8 cellular contexts compared by ENCODE assay signal in the genomic region with DNA sequence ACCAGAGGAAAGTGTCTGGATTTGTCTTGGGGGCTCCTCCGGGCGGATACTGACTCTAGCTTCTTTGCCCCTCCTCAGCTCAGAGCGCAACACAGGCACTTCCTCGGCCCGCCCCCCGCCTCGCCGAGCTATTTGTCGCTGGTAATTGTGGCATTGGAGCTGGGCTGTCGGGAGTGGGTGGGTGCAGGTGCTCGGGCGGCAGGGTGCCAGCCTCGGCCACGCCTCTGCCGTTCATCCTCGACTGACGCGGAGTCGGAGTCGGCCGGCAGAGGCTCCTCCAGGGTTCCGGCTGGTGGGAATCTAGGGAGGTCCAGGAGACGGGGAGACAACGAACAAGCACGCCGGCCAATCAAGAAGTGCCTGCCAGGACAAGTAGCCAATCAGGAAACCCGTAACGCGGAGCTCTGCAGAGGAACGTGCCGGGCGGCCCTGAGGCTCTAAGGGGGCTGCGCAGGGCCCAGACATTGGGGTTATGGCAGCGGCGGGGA. TPM values are rescaled to one million over a fixed set of nuclear protein-coding genes. Genes with fewer than 3 reads are reported as not detected.
DNase-seq lines count a peak whose midpoint lies in the region; ATAC-seq lines count a peak whose summit lies in the region.

No MANE protein-coding gene starts in this region.

- H3K27me3 Mint-ChIP-seq in activated CD4-positive, alpha-beta T cell treated with anti-CD3 and anti-CD28 coated beads, Interleukin-2, amount 10 ng/mL, durations not matched to agents 7 days and 5 days = peaks cover 14% of the 10 kb centered on the region

- H3K4me1 Mint-ChIP-seq in activated CD4-positive, alpha-beta T cell treated with anti-CD3 and anti-CD28 coated beads, Interleukin-2, amount 10 ng/mL, durations not matched to agents 7 days and 5 days = peaks cover 23% of the 10 kb centered on the region

- H3K36me3 Mint-ChIP-seq in activated CD4-positive, alpha-beta T cell treated with anti-CD3 and anti-CD28 coated beads, Interleukin-2, amount 10 ng/mL, durations not matched to agents 7 days and 5 days (ENCODE audit: low read depth) = peaks cover 7% of the 10 kb centered on the region

- DNase-seq in G401 (ENCODE audit: low spot score) = peak; percentile 92
- DNase-seq in NCI-H2107 treated with DMSO at 0.1 percent for 48 hours (lab: John Stamatoyannopoulos, UW; ENCODE audit: unreplicated experiment) = peak; percentile 86
- DNase-seq in activated CD4-positive, alpha-beta T cell treated with anti-CD3 and anti-CD28 coated beads, Interleukin-2, amount 10 ng/mL, durations not matched to agents 7 days and 5 days = peak; percentile 34
- DNase-seq in effector CD4-positive, alpha-beta T cell = peak; percentile 27
- DNase-seq in medulla oblongata (ENCODE audit: extremely low spot score) = peak; percentile 22
- peak in 33 of 49 donors; percentile 0 to 86 (median 25) for DNase-seq in substantia nigra (lab: John Stamatoyannopoulos, UW)
- DNase-seq in SKM-1 (lab: John Stamatoyannopoulos, UW; ENCODE audit: unreplicated experiment) = no peak

- ATAC-seq in GM19467 (IDR thresholded peaks at IDR 0.05; ENCODE audit: unreplicated experiment) = no peak

- POLR2A ChIA-PET in activated CD4-positive, alpha-beta T cell treated with anti-CD3 and anti-CD28 coated beads, Interleukin-2, amount 10 ng/mL, durations not matched to agents 7 days and 5 days (lab: Charles Lee) = no interaction called here

- H3K27ac Mint-ChIP-seq in activated CD4-positive, alpha-beta T cell treated with anti-CD3 and anti-CD28 coated beads, Interleukin-2, amount 10 ng/mL, durations not matched to agents 7 days and 5 days = no peak overlapping the region

- CTCF ChIA-PET in activated CD4-positive, alpha-beta T cell treated with anti-CD3 and anti-CD28 coated beads, Interleukin-2, amount 10 ng/mL, durations not matched to agents 7 days and 5 days (lab: Charles Lee) = interaction anchor here (0.6 to 1.3 kb wide), 3 partner anchors 9 to 25 kb away, joined by 4 read pairs; no protein-coding TSS in a partner anchor

- no peaks in the 10 kb centered on the region for H3K9me3 Mint-ChIP-seq in activated CD4-positive, alpha-beta T cell treated with anti-CD3 and anti-CD28 coated beads, Interleukin-2, amount 10 ng/mL, durations not matched to agents 7 days and 5 days

- in situ Hi-C loops in G401 (cut with HindIII; ENCODE audit: low sequenced_read_pairs) = no loop called here

- no peak overlapping the region for H3K27ac ChIP-seq in substantia nigra (ENCODE audit: low read depth, low read length, poor library complexity, severe bottlenecking)

- H3K4me3 Mint-ChIP-seq in activated CD4-positive, alpha-beta T cell treated with anti-CD3 and anti-CD28 coated beads, Interleukin-2, amount 10 ng/mL, durations not matched to agents 7 days and 5 days = peak overlapping the region; percentile 73

RNA-seq across cellular contexts. Expression of a gene that starts 3.9 kb away (rescaled TPM):
- 0.61 TPM in 1 of 2 replicates, not detected in the other for total RNA-seq in G401 (2014; rRNA removed; shearing (Covaris generic))
- total RNA-seq in activated CD4-positive, alpha-beta T cell treated with anti-CD3 and anti-CD28 coated beads, Interleukin-2, amount 10 ng/mL, durations not matched to agents 7 days and 5 days = under 1 TPM; 0.35 TPM

RNA-seq across cellular contexts. Expression of a gene that starts 6.1 kb away (rescaled TPM):
- total RNA-seq in G401 (2014; rRNA removed; shearing (Covaris generic)) = 0.27 TPM in 1 of 2 replicates, not detected in the other
- 10 to 100 TPM; 25.9 to 45.1 TPM for total RNA-seq in activated CD4-positive, alpha-beta T cell treated with anti-CD3 and anti-CD28 coated beads, Interleukin-2, amount 10 ng/mL, durations not matched to agents 7 days and 5 days

RNA-seq across cellular contexts. Expression of a gene that starts 26.8 kb away (rescaled TPM):
- total RNA-seq in G401 (2014; rRNA removed; shearing (Covaris generic)) = 31.8 and 40.6 TPM in 2 replicates
- 10 to 100 TPM; 56.4 to 61.1 TPM for total RNA-seq in activated CD4-positive, alpha-beta T cell treated with anti-CD3 and anti-CD28 coated beads, Interleukin-2, amount 10 ng/mL, durations not matched to agents 7 days and 5 days

RNA-seq across cellular contexts. Expression of a gene that starts 35.4 kb away (rescaled TPM):
- 82.2 and 96.2 TPM in 2 replicates for total RNA-seq in G401 (2014; rRNA removed; shearing (Covaris generic))
- total RNA-seq in activated CD4-positive, alpha-beta T cell treated with anti-CD3 and anti-CD28 coated beads, Interleukin-2, amount 10 ng/mL, durations not matched to agents 7 days and 5 days = 100 to 1,000 TPM; 181 to 187 TPM

RNA-seq across cellular contexts. Expression of a gene that starts 41.3 kb away (rescaled TPM):
- 43.0 and 56.7 TPM in 2 replicates for total RNA-seq in G401 (2014; rRNA removed; shearing (Covaris generic))
- total RNA-seq in activated CD4-positive, alpha-beta T cell treated with anti-CD3 and anti-CD28 coated beads, Interleukin-2, amount 10 ng/mL, durations not matched to agents 7 days and 5 days = 10 to 100 TPM; 81.7 to 97.1 TPM

Comparison
In these comparisons a context has a peak if more than half of its experiments do, and no peak if none do; other contexts are left out.
1. RNA of a gene that starts 6.1 kb away (total RNA-seq): 25.9 to 45.1 TPM in activated CD4-positive, alpha-beta T cell treated with anti-CD3 and anti-CD28 coated beads, Interleukin-2, amount 10 ng/mL, durations not matched to agents 7 days and 5 days; 0.27 TPM in G401; every median in the first group is over 10 times any median in the second.